Comparison of ENCODE assay signal across 8 cellular contexts in the genomic region with DNA sequence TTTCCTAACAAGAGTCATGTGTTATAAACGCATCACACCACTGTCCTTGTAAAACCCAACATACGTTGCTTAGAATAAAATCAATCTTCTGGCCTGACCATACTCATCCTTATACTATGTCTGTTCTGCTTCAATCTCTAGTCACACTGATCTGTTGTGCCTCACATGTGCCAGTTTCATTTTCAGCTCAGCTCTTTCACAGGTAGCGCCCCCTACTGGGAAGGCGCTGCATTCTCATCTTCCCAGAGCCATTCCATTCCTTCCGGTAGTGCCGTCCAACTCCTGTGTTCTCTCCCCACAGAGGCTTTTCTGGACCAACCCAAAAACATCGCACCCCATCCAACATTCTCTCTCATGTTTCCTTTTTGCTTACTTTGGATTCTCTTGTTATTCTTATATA. TPM values are rescaled to one million over a fixed set of nuclear protein-coding genes. Genes with fewer than 3 reads are reported as not detected.
DNase-seq lines count a peak whose midpoint lies in the region; ATAC-seq and TF ChIP-seq lines count a peak whose summit lies in the region.

No MANE protein-coding gene starts in this region.

- H3K4me3 ChIP-seq in Caco-2 (ENCODE audit: low read depth, low read length) = no peak overlapping the region
- no peak overlapping the region for H3K4me3 ChIP-seq in Jurkat, Clone E6-1 (ENCODE audit: low read length)

- no peak overlapping the region for H3K27ac ChIP-seq in foreskin keratinocyte

- no peaks in the 10 kb centered on the region for H3K36me3 ChIP-seq in Caco-2 (ENCODE audit: control insufficient read depth, insufficient read depth, low read length)

- H3K27me3 Mint-ChIP-seq in Caco-2 (ENCODE audit: insufficient read depth, unreplicated experiment) = no peaks in the 10 kb centered on the region

- H3K9me3 ChIP-seq in Caco-2 = peaks cover 5% of the 10 kb centered on the region; the same call in 1 of the 2 replicates

- POLR2A ChIA-PET in Caco-2 (lab: Charles Lee) = no interaction called here

- H3K4me1 Mint-ChIP-seq in Caco-2 (ENCODE audit: low read depth, unreplicated experiment) = peaks cover 18% of the 10 kb centered on the region

- CTCF ChIA-PET in Caco-2 (lab: Charles Lee) = no interaction called here

- peak; percentile 91 for ATAC-seq in GM21381 (IDR thresholded peaks at IDR 0.05; ENCODE audit: unreplicated experiment)
- peak; percentile 28 for ATAC-seq in foreskin keratinocyte

- intact Hi-C loops in Caco-2 (cut with micrococcal nuclease; ENCODE audit: unreplicated experiment) = no loop called here

- DNase-seq in Caco-2 = no peak
- peak; percentile 4 for DNase-seq in Jurkat, Clone E6-1 (ENCODE audit: low read depth, low spot score)
- DNase-seq in activated CD8-positive, alpha-beta memory T cell treated with anti-CD3 and anti-CD28 coated beads, Interleukin-2, amount 50 U/mL, for 24 hours (ENCODE audit: extremely low read depth) = peak; percentile 10
- DNase-seq in foreskin keratinocyte = no peak
- DNase-seq in stimulated activated CD4-positive, alpha-beta T cell treated with anti-CD3 and anti-CD28 coated beads, Interleukin-4, amount 100 ng/mL, for 24 hours = peak; percentile 54
- no peak for DNase-seq in NCI-H2107 (lab: John Stamatoyannopoulos, UW)
- no peak for DNase-seq in SW480 (ENCODE audit: low spot score)

- TF ChIP-seq CTCF in Caco-2 (IDR thresholded peaks at IDR 0.05; ENCODE audit: insufficient read depth in 1 of 2, low read depth in 1 of 2, low read length in 1 of 2, severe bottlenecking in 1 of 2, unreplicated experiment in 1 of 2) (peak; percentile 25 to 68), foreskin keratinocyte (conservative IDR thresholded peaks at IDR 0.05) (peak; percentile 55)

- no peak overlapping the region for H3K27ac Mint-ChIP-seq in Caco-2 (ENCODE audit: unreplicated experiment)

- H3K4me3 Mint-ChIP-seq in Caco-2 (ENCODE audit: unreplicated experiment) = no peak overlapping the region

- H3K36me3 Mint-ChIP-seq in Caco-2 (ENCODE audit: insufficient read depth, unreplicated experiment) = peaks cover 5% of the 10 kb centered on the region

- H3K9me3 Mint-ChIP-seq in Caco-2 (ENCODE audit: unreplicated experiment) = peaks cover 21% of the 10 kb centered on the region

- H3K27me3 ChIP-seq in Caco-2 (replicated peaks; ENCODE audit: control insufficient read depth, insufficient read depth, low read length) (no peaks in the 10 kb centered on the region), foreskin keratinocyte (no peaks in the 10 kb centered on the region)

- no TSS peak for BruUV-seq in Caco-2 (replicated peaks; lab: Mats Ljungman, UMichigan)

- H3K4me1 ChIP-seq in Caco-2 (peaks cover 25% of the 10 kb centered on the region), foreskin keratinocyte (no peaks in the 10 kb centered on the region)

RNA-seq across cellular contexts. Expression of gene CASP5, which starts 22.2 kb away (rescaled TPM):
- total RNA-seq in Caco-2 (2022) (1.4 and 1.5 TPM in 2 replicates), foreskin keratinocyte (not detected in 2 replicates)
- polyA plus RNA-seq in Jurkat, Clone E6-1 (2012; ENCODE audit: insufficient read depth, insufficient read length) = not detected
- not detected in 2 replicates for polyA plus RNA-seq in foreskin keratinocyte

RNA-seq across cellular contexts. Expression of gene CASP4, which starts 32.4 kb away (rescaled TPM):
- total RNA-seq in Caco-2 (2022) = 41.7 and 42.0 TPM in 2 replicates
- 34.8 TPM for polyA plus RNA-seq in Jurkat, Clone E6-1 (2012; ENCODE audit: insufficient read depth, insufficient read length)
- 76.0 and 96.1 TPM in 2 replicates for total RNA-seq in foreskin keratinocyte
- 67.5 and 70.3 TPM in 2 replicates for polyA plus RNA-seq in foreskin keratinocyte

RNA-seq across cellular contexts. Expression of gene CASP1, which starts 34.1 kb away (rescaled TPM):
- total RNA-seq in Caco-2 (2022) (0.86 and 1.4 TPM in 2 replicates), foreskin keratinocyte (37.0 and 47.5 TPM in 2 replicates)
- polyA plus RNA-seq in Jurkat, Clone E6-1 (2012; ENCODE audit: insufficient read depth, insufficient read length) = 14.3 TPM
- polyA plus RNA-seq in foreskin keratinocyte = 29.8 and 38.0 TPM in 2 replicates

RNA-seq across cellular contexts. Expression of gene CARD16, which starts 44.3 kb away (rescaled TPM):
- total RNA-seq in Caco-2 (2022) (0.77 and 1.5 TPM in 2 replicates), foreskin keratinocyte (11.6 and 13.1 TPM in 2 replicates)
- 11.0 TPM for polyA plus RNA-seq in Jurkat, Clone E6-1 (2012; ENCODE audit: insufficient read depth, insufficient read length)
- 18.5 and 24.0 TPM in 2 replicates for polyA plus RNA-seq in foreskin keratinocyte

Comparison
In these comparisons a context has a peak if more than half of its experiments do, and no peak if none do; other contexts are left out.
1. DNase-seq: peak in Jurkat, Clone E6-1 (single experiment), activated CD8-positive, alpha-beta memory T cell treated with anti-CD3 and anti-CD28 coated beads, Interleukin-2, amount 50 U/mL, for 24 hours (single experiment) and stimulated activated CD4-positive, alpha-beta T cell treated with anti-CD3 and anti-CD28 coated beads, Interleukin-4, amount 100 ng/mL, for 24 hours (single experiment); none in Caco-2 (0 of 2), foreskin keratinocyte (0 of 2), NCI-H2107 (single experiment) and SW480 (single experiment).
2. RNA of gene CASP1, which starts 34.1 kb away (total RNA-seq): 37.0 to 47.5 TPM in foreskin keratinocyte; 0.86 to 1.4 TPM in Caco-2; every median in the first group is over 10 times any median in the second.